ENCODE assay signal across 20 cellular contexts in genomic region chr10:6973904-6974303, GRCh38.
DNase-seq lines count a peak whose midpoint lies in the region; ATAC-seq and TF ChIP-seq lines count a peak whose summit lies in the region.
"Had no signal": no experiment of that assay in that cellular context is flagged by ENCODE, and none has a peak within 500 bp of the region (broad histone marks: within the 10 kb centered on the region; RNA-seq: fewer than 3 reads in every experiment).

No MANE protein-coding gene starts in this region.

- DNase-seq in CD4-positive, alpha-beta T cell = peak in 1 of 10 experiments; percentile 3
- peak; percentile 98 for DNase-seq in Jurkat, Clone E6-1 (ENCODE audit: low read depth, low spot score)
- peak; percentile 37 for DNase-seq in UCSD-AML1 (lab: John Stamatoyannopoulos, UW; ENCODE audit: unreplicated experiment)
- peak; percentile 24 for DNase-seq in mucosa of gallbladder (ENCODE audit: low spot score)
- no peak for DNase-seq in neural progenitor cell (ENCODE audit: low spot score)
- no peak for DNase-seq in psoas muscle
- DNase-seq in PC-9 = no peak
- DNase-seq: amygdala; C1 segment of cervical spinal cord; DMS79 treated with DMSO at 0.1 percent for 48 hours; glutamatergic neuron; Karpas-422; NCI-H1694; SHP77; stimulated activated CD4-positive, alpha-beta T cell treated with anti-CD3 and anti-CD28 coated beads, Interleukin-12 subunit alpha, Interleukin-12 subunit beta, amount 100 ng/mL, for 4 hours had no signal

- H3K4me1 ChIP-seq in neural progenitor cell (peaks cover 6% of the 10 kb centered on the region), psoas muscle (no peaks in the 10 kb centered on the region), PC-9 (replicated peaks; ENCODE audit: insufficient read depth) (no peaks in the 10 kb centered on the region)

- peaks cover 9% of the 10 kb centered on the region for H3K4me1 Mint-ChIP-seq in CD4-positive, alpha-beta T cell (ENCODE audit: low read depth)
- H3K4me1 Mint-ChIP-seq in neural progenitor cell = peaks cover 28% of the 10 kb centered on the region
- H3K4me1 Mint-ChIP-seq: nephron had no signal

- H3K36me3 ChIP-seq in neural progenitor cell = no peaks in the 10 kb centered on the region
- no peaks in the 10 kb centered on the region for H3K36me3 ChIP-seq in psoas muscle (ENCODE audit: insufficient read depth in 1 of 2, low read depth in 1 of 2)
- no peaks in the 10 kb centered on the region for H3K36me3 ChIP-seq in PC-9 (ENCODE audit: low read depth)
- H3K36me3 ChIP-seq: thyroid gland had no signal

- no peak overlapping the region for H3K27ac ChIP-seq in CD4-positive, alpha-beta T cell (ENCODE audit: low read depth, low read length)
- no peak overlapping the region for H3K27ac ChIP-seq in neural progenitor cell
- H3K27ac ChIP-seq in psoas muscle = no peak overlapping the region
- no peak overlapping the region for H3K27ac ChIP-seq in PC-9
- H3K27ac ChIP-seq: HL-60, thyroid gland had no signal

- no peak overlapping the region for H3K4me2 ChIP-seq in neural progenitor cell
- H3K4me2 ChIP-seq in PC-9 = no peak overlapping the region

- no peaks in the 10 kb centered on the region for H3K9me3 Mint-ChIP-seq in CD4-positive, alpha-beta T cell
- peaks cover 3% of the 10 kb centered on the region for H3K9me3 Mint-ChIP-seq in neural progenitor cell
- H3K9me3 Mint-ChIP-seq: nephron had no signal

- CTCF ChIA-PET in CD4-positive, alpha-beta T cell (lab: Charles Lee) = no interaction called here
- CTCF ChIA-PET in PC-9 (lab: Charles Lee) = no interaction called here

- WGBS in psoas muscle, 3 donors = 70 to 77% (median 74%) methylated on average over 7 of the region's 7 CpGs

- H3K36me3 Mint-ChIP-seq in CD4-positive, alpha-beta T cell (ENCODE audit: low read depth) = no peaks in the 10 kb centered on the region
- no peaks in the 10 kb centered on the region for H3K36me3 Mint-ChIP-seq in neural progenitor cell

- H3K9ac ChIP-seq in neural progenitor cell = no peak overlapping the region

- no peak overlapping the region for H2AFZ ChIP-seq in neural progenitor cell (replicated peaks)
- H2AFZ ChIP-seq in PC-9 = no peak overlapping the region

- TF ChIP-seq CTCF in CD4-positive, alpha-beta T cell (IDR thresholded peaks at IDR 0.05) = no peak
- no peak for TF ChIP-seq CTCF in neural progenitor cell (IDR thresholded peaks at IDR 0.05)
- TF ChIP-seq CTCF in psoas muscle (IDR thresholded peaks at IDR 0.05) = no peak
- no peak for TF ChIP-seq CTCF in PC-9 (conservative IDR thresholded peaks at IDR 0.05)

- intact Hi-C loops in CD4-positive, alpha-beta T cell (cut with DNase I, micrococcal nuclease) = no loop called here
- intact Hi-C loops in psoas muscle (cut with DNase I) = no loop called here
- intact Hi-C loops in PC-9 (cut with micrococcal nuclease; ENCODE audit: unreplicated experiment) = no loop called here

- H3K4me3 ChIP-seq in Jurkat, Clone E6-1 (ENCODE audit: low read length) = peak overlapping the region; percentile 32
- H3K4me3 ChIP-seq in neural progenitor cell (no peak overlapping the region), psoas muscle (no peak overlapping the region), PC-9 (no peak overlapping the region)
- H3K4me3 ChIP-seq: lung, thyroid gland had no signal

- no peaks in the 10 kb centered on the region for H3K9me2 ChIP-seq in PC-9 (ENCODE audit: insufficient read depth)

- no peak overlapping the region for H3K27ac Mint-ChIP-seq in CD4-positive, alpha-beta T cell
- H3K27ac Mint-ChIP-seq in neural progenitor cell = no peak overlapping the region
- H3K27ac Mint-ChIP-seq: nephron had no signal

- no peaks in the 10 kb centered on the region for H4K20me1 ChIP-seq in neural progenitor cell (ENCODE audit: low read depth)
- no peaks in the 10 kb centered on the region for H4K20me1 ChIP-seq in PC-9 (ENCODE audit: insufficient read depth)

- peaks cover 4% of the 10 kb centered on the region for H3K27me3 Mint-ChIP-seq in CD4-positive, alpha-beta T cell
- peaks cover 7% of the 10 kb centered on the region for H3K27me3 Mint-ChIP-seq in neural progenitor cell (ENCODE audit: insufficient read depth, low read depth)

- no peaks in the 10 kb centered on the region for H3K27me3 ChIP-seq in CD4-positive, alpha-beta T cell (ENCODE audit: control insufficient read depth, insufficient read depth, low read length)
- H3K27me3 ChIP-seq in neural progenitor cell = no peaks in the 10 kb centered on the region
- no peaks in the 10 kb centered on the region for H3K27me3 ChIP-seq in psoas muscle (ENCODE audit: insufficient read depth in 3 of 3, low read length in 2 of 3)
- peaks cover 11% of the 10 kb centered on the region; the same call in 1 of the 2 replicates for H3K27me3 ChIP-seq in PC-9 (ENCODE audit: insufficient read depth, low read depth)
- H3K27me3 ChIP-seq: thyroid gland had no signal

- POLR2A ChIA-PET in CD4-positive, alpha-beta T cell (lab: Charles Lee) = no interaction called here
- POLR2A ChIA-PET in PC-9 (lab: Charles Lee; ENCODE audit: unreplicated experiment) = no interaction called here

- no peak overlapping the region for H3K4me3 Mint-ChIP-seq in CD4-positive, alpha-beta T cell
- no peak overlapping the region for H3K4me3 Mint-ChIP-seq in neural progenitor cell
- H3K4me3 Mint-ChIP-seq: nephron had no signal

- H3F3A ChIP-seq in neural progenitor cell (ENCODE audit: low read depth) (no peaks in the 10 kb centered on the region), PC-9 (ENCODE audit: insufficient read depth, low read depth) (no peaks in the 10 kb centered on the region)

- H3K79me2 ChIP-seq in neural progenitor cell (ENCODE audit: low read depth) = no peaks in the 10 kb centered on the region
- H3K79me2 ChIP-seq in PC-9 (ENCODE audit: low read depth) = no peaks in the 10 kb centered on the region

- ATAC-seq in CD4-positive, alpha-beta T cell (ENCODE audit: poor library complexity) = peak; percentile 77
- no peak for ATAC-seq in psoas muscle
- ATAC-seq: activated CD4-positive, CD25-positive, alpha-beta regulatory T cell treated with anti-CD3 and anti-CD28 coated beads, Interleukin-2, amount 50 U/mL, for 24 hours had no signal

- no peaks in the 10 kb centered on the region for H3K9me3 ChIP-seq in CD4-positive, alpha-beta T cell (ENCODE audit: control insufficient read depth, low read length)
- H3K9me3 ChIP-seq in neural progenitor cell (ENCODE audit: low read depth) (no peaks in the 10 kb centered on the region), psoas muscle (no peaks in the 10 kb centered on the region), PC-9 (ENCODE audit: insufficient read depth, low read depth) (no peaks in the 10 kb centered on the region)
- H3K9me3 ChIP-seq: thyroid gland had no signal

- no TSS peak for BruUV-seq in PC-9 (replicated peaks; lab: Mats Ljungman, UMichigan)

Comparison
In these comparisons a context has a peak if more than half of its experiments do, and no peak if none do; other contexts are left out.
1. DNase-seq: peak in Jurkat, Clone E6-1 (single experiment), UCSD-AML1 (single experiment) and mucosa of gallbladder (single experiment); none in neural progenitor cell (single experiment), psoas muscle (0 of 2) and PC-9 (0 of 2).